Comparison of ENCODE assay signal across 11 cellular contexts in genomic region chr7:25852995-25853713, GRCh38.
DNase-seq lines count a peak whose midpoint lies in the region; ATAC-seq and TF ChIP-seq lines count a peak whose summit lies in the region.
"Had no signal": no experiment of that assay in that cellular context is flagged by ENCODE, and none has a peak within 500 bp of the region (broad histone marks: within the 10 kb centered on the region; RNA-seq: fewer than 3 reads in every experiment).

No MANE protein-coding gene starts in this region.

- H3K4me1 Mint-ChIP-seq in endothelial cell (ENCODE audit: unreplicated experiment) (peaks cover 21% of the 10 kb centered on the region), osteocyte (ENCODE audit: unreplicated experiment) (peaks cover 57% of the 10 kb centered on the region), immature natural killer cell (peaks cover 4 to 18% of the 10 kb centered on the region in 2 donors)

- ATAC-seq in GM21423 (IDR thresholded peaks at IDR 0.05; ENCODE audit: unreplicated experiment) (no peak), GM19023 (IDR thresholded peaks at IDR 0.05; ENCODE audit: unreplicated experiment) (no peak)
- ATAC-seq: activated CD8-positive, alpha-beta T cell treated with anti-CD3 and anti-CD28 coated beads for 36 hours had no signal

- H3K4me3 Mint-ChIP-seq in endothelial cell (ENCODE audit: unreplicated experiment) (peak overlapping the region; percentile 82), osteocyte (ENCODE audit: unreplicated experiment) (no peak overlapping the region), immature natural killer cell (peak overlapping the region in 1 of 5 donors; percentile 58)
- H3K4me3 Mint-ChIP-seq: activated CD8-positive, alpha-beta T cell treated with anti-CD3 and anti-CD28 coated beads for 36 hours had no signal

- H3K9me3 Mint-ChIP-seq in endothelial cell (ENCODE audit: unreplicated experiment) (no peaks in the 10 kb centered on the region), osteocyte (ENCODE audit: unreplicated experiment) (no peaks in the 10 kb centered on the region), immature natural killer cell (peaks cover 0 to 26% (median 5%) of the 10 kb centered on the region in 6 donors)
- H3K9me3 Mint-ChIP-seq: activated CD8-positive, alpha-beta T cell treated with anti-CD3 and anti-CD28 coated beads for 36 hours had no signal

- DNase-seq in DMS114 treated with DMSO at 0.1 percent for 48 hours (lab: John Stamatoyannopoulos, UW; ENCODE audit: unreplicated experiment) (peak; percentile 43), NAMALWA (ENCODE audit: low spot score) (peak; percentile 13), endothelial cell (ENCODE audit: low spot score) (no peak), osteocyte (ENCODE audit: extremely low spot score, unreplicated experiment) (no peak), immature natural killer cell (no peak), NCI-H1436 (lab: John Stamatoyannopoulos, UW) (no peak)
- DNase-seq: erythroblast, NCI-H226 had no signal

- H3K27me3 Mint-ChIP-seq in endothelial cell (ENCODE audit: unreplicated experiment) (peaks cover 7% of the 10 kb centered on the region), osteocyte (ENCODE audit: unreplicated experiment) (peaks cover 6% of the 10 kb centered on the region), immature natural killer cell (ENCODE audit: low read depth in 3 of 3) (peaks cover 35 to 51% (median 38%) of the 10 kb centered on the region in 3 donors)

- H3K27ac Mint-ChIP-seq in endothelial cell (ENCODE audit: unreplicated experiment) (no peak overlapping the region), osteocyte (ENCODE audit: unreplicated experiment) (peak overlapping the region; percentile 90), immature natural killer cell (no peak overlapping the region)
- H3K27ac Mint-ChIP-seq: activated CD8-positive, alpha-beta T cell treated with anti-CD3 and anti-CD28 coated beads for 36 hours had no signal

- TF ChIP-seq CTCF in endothelial cell (IDR thresholded peaks at IDR 0.05; ENCODE audit: unreplicated experiment) (peak; percentile 10), osteocyte (IDR thresholded peaks at IDR 0.05) (no peak)

- H3K36me3 Mint-ChIP-seq in endothelial cell (ENCODE audit: low read depth, unreplicated experiment): no peaks in the 10 kb centered on the region
- peaks cover 4% of the 10 kb centered on the region for H3K36me3 Mint-ChIP-seq in osteocyte (ENCODE audit: unreplicated experiment)
- H3K36me3 Mint-ChIP-seq in immature natural killer cell: peaks cover 3 to 10% (median 3%) of the 10 kb centered on the region in 3 donors

Comparison
In these comparisons a context has a peak if more than half of its experiments do, and no peak if none do; other contexts are left out.
1. DNase-seq: peak in DMS114 treated with DMSO at 0.1 percent for 48 hours (single experiment) and NAMALWA (single experiment); none in endothelial cell (single experiment), osteocyte (single experiment), immature natural killer cell (0 of 3) and NCI-H1436 (single experiment).